In the genomic region with DNA sequence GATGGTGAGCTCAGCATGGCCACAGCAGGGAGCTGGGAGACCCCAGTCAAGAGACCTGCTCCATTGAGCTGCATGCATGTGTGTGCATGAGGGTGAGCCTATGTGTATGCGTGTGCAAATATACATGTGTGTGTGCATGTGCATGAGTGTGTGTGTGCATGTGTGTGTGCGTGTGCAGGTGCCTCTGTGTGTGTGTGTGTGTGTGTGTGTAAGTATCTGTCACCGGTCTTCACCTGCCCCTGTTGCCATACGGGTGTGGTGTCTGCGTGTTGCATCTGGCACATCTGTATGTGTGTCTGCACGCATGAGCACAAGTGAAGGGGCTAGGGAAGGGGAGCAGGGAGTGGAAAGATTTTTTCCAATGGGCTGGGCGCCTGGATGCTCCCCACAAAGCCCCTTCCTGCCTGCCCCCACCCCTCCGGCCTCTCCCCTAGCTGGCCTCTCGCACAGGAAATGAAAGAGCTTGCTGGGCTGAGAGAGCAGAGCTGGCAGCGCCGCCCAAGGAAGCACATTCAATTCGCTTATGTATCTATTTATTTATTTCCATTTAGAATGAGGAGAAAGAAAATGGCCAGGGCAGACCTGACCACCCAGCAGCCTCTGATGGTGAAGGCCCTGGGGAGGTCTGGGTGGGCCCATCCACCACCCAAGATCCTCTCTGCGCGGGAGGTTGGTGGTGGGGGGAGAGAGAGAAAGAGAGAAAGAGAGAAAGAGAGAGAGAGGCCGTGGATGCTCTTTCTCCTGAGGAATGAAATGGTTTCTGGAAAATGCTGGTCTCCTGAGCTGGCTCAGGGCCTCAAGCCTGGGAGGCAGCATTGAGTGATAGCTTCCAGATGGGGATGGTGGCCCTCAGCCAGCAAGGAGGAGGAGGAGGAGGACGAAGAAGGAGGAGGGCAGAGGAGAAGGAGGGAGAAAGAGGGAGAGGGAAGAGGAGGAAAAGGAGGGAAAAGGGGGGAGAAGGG, we compare ENCODE assay signal across 1 cellular context.
TF ChIP-seq lines count a peak whose summit lies in the region.

No MANE protein-coding gene starts in this region.

TF ChIP-seq in HEK293, 187 proteins besides CTCF, POLR2A, EP300 and RAD21 (continued from another document):
- TF ChIP-seq ZNF398 (tag by site-specific recombination; IDR thresholded peaks at IDR 0.05) (0 out of 2 replicates have a peak, but pooled peaks have one; percentile 22), SETDB1 (IDR thresholded peaks at IDR 0.05; ENCODE audit: insufficient read length, low read length) (no peak), ZNF626 (tag by site-specific recombination; IDR thresholded peaks at IDR 0.05) (no peak), ZNF16 (tag by site-specific recombination; IDR thresholded peaks at IDR 0.05; ENCODE audit: low read depth) (no peak)
- TF ChIP-seq, protein P1, sequence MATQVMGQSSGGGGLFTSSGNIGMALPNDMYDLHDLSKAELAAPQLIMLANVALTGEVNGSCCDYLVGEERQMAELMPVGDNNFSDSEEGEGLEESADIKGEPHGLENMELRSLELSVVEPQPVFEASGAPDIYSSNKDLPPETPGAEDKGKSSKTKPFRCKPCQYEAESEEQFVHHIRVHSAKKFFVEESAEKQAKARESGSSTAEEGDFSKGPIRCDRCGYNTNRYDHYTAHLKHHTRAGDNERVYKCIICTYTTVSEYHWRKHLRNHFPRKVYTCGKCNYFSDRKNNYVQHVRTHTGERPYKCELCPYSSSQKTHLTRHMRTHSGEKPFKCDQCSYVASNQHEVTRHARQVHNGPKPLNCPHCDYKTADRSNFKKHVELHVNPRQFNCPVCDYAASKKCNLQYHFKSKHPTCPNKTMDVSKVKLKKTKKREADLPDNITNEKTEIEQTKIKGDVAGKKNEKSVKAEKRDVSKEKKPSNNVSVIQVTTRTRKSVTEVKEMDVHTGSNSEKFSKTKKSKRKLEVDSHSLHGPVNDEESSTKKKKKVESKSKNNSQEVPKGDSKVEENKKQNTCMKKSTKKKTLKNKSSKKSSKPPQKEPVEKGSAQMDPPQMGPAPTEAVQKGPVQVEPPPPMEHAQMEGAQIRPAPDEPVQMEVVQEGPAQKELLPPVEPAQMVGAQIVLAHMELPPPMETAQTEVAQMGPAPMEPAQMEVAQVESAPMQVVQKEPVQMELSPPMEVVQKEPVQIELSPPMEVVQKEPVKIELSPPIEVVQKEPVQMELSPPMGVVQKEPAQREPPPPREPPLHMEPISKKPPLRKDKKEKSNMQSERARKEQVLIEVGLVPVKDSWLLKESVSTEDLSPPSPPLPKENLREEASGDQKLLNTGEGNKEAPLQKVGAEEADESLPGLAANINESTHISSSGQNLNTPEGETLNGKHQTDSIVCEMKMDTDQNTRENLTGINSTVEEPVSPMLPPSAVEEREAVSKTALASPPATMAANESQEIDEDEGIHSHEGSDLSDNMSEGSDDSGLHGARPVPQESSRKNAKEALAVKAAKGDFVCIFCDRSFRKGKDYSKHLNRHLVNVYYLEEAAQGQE (tag by site-specific recombination; IDR thresholded peaks at IDR 0.05): no peak
